ENCODE assay signal across 8 cellular contexts in the genomic region with DNA sequence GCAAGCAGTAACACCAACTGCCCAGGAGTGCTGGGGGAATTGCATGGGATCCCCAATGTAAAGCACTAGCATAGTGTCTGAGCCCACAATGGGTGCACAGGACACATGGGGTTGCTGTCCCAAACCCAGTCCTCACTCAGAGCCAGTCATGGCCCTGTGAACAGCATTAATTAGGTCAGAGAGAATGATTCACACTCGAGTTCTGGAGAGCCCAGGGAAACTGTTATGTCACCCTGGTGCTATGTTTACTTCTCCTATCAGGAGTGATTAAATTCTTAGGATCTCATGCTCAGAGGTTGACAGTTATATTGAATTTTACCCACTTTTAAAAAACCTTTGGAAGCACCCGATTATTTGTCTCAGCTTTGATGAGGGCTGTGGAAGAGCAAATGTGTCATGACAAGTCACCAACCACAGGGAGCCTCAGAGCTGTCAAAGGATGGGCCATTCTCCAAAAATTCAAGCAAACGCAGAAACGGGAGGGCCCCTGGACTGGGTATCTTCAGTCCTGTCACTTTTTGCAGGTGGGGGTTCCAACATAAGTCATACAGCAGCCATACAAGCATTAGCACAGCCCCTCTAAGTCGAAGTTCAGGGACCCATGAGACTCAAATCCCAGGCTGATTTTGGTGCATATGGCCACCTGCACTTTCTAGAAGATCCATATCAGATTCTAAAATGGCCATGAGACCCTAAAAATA. TPM values are rescaled to one million over a fixed set of nuclear protein-coding genes. Genes with fewer than 3 reads are reported as not detected.
DNase-seq lines count a peak whose midpoint lies in the region; ATAC-seq, FAIRE-seq and TF ChIP-seq lines count a peak whose summit lies in the region.

No MANE protein-coding gene starts in this region.

- peaks cover 23% of the 10 kb centered on the region for H3K79me2 ChIP-seq in hepatocyte

- intact Hi-C loops in activated T-helper 2 cell treated with anti-CD3 and anti-CD28 coated beads, Interferon-gamma antibody, Interleukin-2, Interleukin-4, amounts not matched to agents 10 μg/mL and 5 μg/mL and 100 μg/mL, durations not matched to agents 14 hours and 24 hours and 36 hours (cut with micrococcal nuclease), result loop anchor here (2.0 kb wide), 1 partner anchor 16 kb away; no protein-coding TSS in a partner anchor

- DNase-seq in activated T-cell treated with anti-CD3 and anti-CD28 coated beads, Interleukin-2, amount 50 U/mL, for 4 hours, result no peak
- no peak for DNase-seq in activated T-cell treated with anti-CD3 and anti-CD28 coated beads, Interleukin-2, amount 50 U/mL, for 1 hour
- DNase-seq in activated T-helper 2 cell treated with anti-CD3 and anti-CD28 coated beads, Interferon-gamma antibody, Interleukin-2, Interleukin-4, amounts not matched to agents 10 μg/mL and 5 μg/mL and 100 μg/mL, durations not matched to agents 14 hours and 24 hours and 36 hours (ENCODE audit: low spot score), result peak; percentile 3
- peak; percentile 62 for DNase-seq in hepatocyte (ENCODE audit: low spot score)
- DNase-seq in small intestine, result peak; percentile 73
- DNase-seq in NCI-H2227 (lab: John Stamatoyannopoulos, UW; ENCODE audit: unreplicated experiment), result no peak
- no peak for DNase-seq in NCI-H146 (lab: John Stamatoyannopoulos, UW)

- H3K4me3 ChIP-seq in hepatocyte, result peak overlapping the region; percentile 69
- peak overlapping the region in 1 of 2 donors; percentile 71 for H3K4me3 ChIP-seq in small intestine (ENCODE audit: low read depth in 1 of 2, low read length in 2 of 2)

- H3K9me3 Mint-ChIP-seq in activated T-cell treated with anti-CD3 and anti-CD28 coated beads, Interleukin-2, amount 50 U/mL, for 4 hours, result peaks cover 3% of the 10 kb centered on the region
- no peaks in the 10 kb centered on the region for H3K9me3 Mint-ChIP-seq in activated T-helper 2 cell treated with anti-CD3 and anti-CD28 coated beads, Interferon-gamma antibody, Interleukin-2, Interleukin-4, amounts not matched to agents 10 μg/mL and 5 μg/mL and 100 μg/mL, durations not matched to agents 14 hours and 24 hours and 36 hours

- H3K27ac Mint-ChIP-seq in activated T-helper 2 cell treated with anti-CD3 and anti-CD28 coated beads, Interferon-gamma antibody, Interleukin-2, Interleukin-4, amounts not matched to agents 10 μg/mL and 5 μg/mL and 100 μg/mL, durations not matched to agents 14 hours and 24 hours and 36 hours, result peak overlapping the region; percentile 63

- 27% methylated on average over 5 of the region's 5 CpGs for WGBS in hepatocyte (ENCODE audit: low lambda C conversion rate, missing lambda C conversion rate)
- 11 to 36% (median 26%) methylated on average over 5 of the region's 5 CpGs for WGBS in small intestine, 3 donors

- no peak for ATAC-seq in activated T-cell treated with anti-CD3 and anti-CD28 coated beads, Interleukin-2, amount 50 U/mL, for 4 hours
- no peak for ATAC-seq in GM21367 (IDR thresholded peaks at IDR 0.05; ENCODE audit: unreplicated experiment)

- H3K9me2 ChIP-seq in hepatocyte (replicated peaks; ENCODE audit: insufficient read depth), result no peaks in the 10 kb centered on the region

- TF ChIP-seq CTCF in hepatocyte (IDR thresholded peaks at IDR 0.05; ENCODE audit: poor library complexity), result no peak

- H3K4me1 Mint-ChIP-seq in activated T-cell treated with anti-CD3 and anti-CD28 coated beads, Interleukin-2, amount 50 U/mL, for 4 hours (ENCODE audit: low read depth), result peaks cover 24% of the 10 kb centered on the region
- H3K4me1 Mint-ChIP-seq in activated T-helper 2 cell treated with anti-CD3 and anti-CD28 coated beads, Interferon-gamma antibody, Interleukin-2, Interleukin-4, amounts not matched to agents 10 μg/mL and 5 μg/mL and 100 μg/mL, durations not matched to agents 14 hours and 24 hours and 36 hours (ENCODE audit: low read depth), result peaks cover 10% of the 10 kb centered on the region

- H3K4me3 Mint-ChIP-seq in activated T-cell treated with anti-CD3 and anti-CD28 coated beads, Interleukin-2, amount 50 U/mL, for 4 hours, result peak overlapping the region; percentile 83
- H3K4me3 Mint-ChIP-seq in activated T-helper 2 cell treated with anti-CD3 and anti-CD28 coated beads, Interferon-gamma antibody, Interleukin-2, Interleukin-4, amounts not matched to agents 10 μg/mL and 5 μg/mL and 100 μg/mL, durations not matched to agents 14 hours and 24 hours and 36 hours (ENCODE audit: low read depth), result peak overlapping the region; percentile 85

- no peaks in the 10 kb centered on the region for H3K9me3 ChIP-seq in hepatocyte (ENCODE audit: low read depth)
- H3K9me3 ChIP-seq in small intestine (ENCODE audit: control insufficient read depth, low read depth), result no peaks in the 10 kb centered on the region

- no peak for FAIRE-seq in small intestine (lab: Jason Lieb, UNC)

- H2AFZ ChIP-seq in hepatocyte, result no peak overlapping the region

- H3K27ac ChIP-seq in hepatocyte (peak overlapping the region; percentile 97), small intestine (ENCODE audit: low read depth in 1 of 2, low read length in 1 of 2) (peak overlapping the region; percentile 28 to 93)

- H4K20me1 ChIP-seq in hepatocyte (ENCODE audit: insufficient read depth, poor library complexity, severe bottlenecking), result no peaks in the 10 kb centered on the region

- H3K4me1 ChIP-seq in hepatocyte (ENCODE audit: insufficient read depth), result peaks cover 32% of the 10 kb centered on the region
- peaks cover 2 to 9% of the 10 kb centered on the region in 2 donors for H3K4me1 ChIP-seq in small intestine (ENCODE audit: control insufficient read depth in 2 of 2, insufficient read depth in 1 of 2, low read depth in 1 of 2, low read length in 1 of 2)

- H3K27me3 Mint-ChIP-seq in activated T-cell treated with anti-CD3 and anti-CD28 coated beads, Interleukin-2, amount 50 U/mL, for 4 hours (ENCODE audit: low read depth), result no peaks in the 10 kb centered on the region
- no peaks in the 10 kb centered on the region for H3K27me3 Mint-ChIP-seq in activated T-helper 2 cell treated with anti-CD3 and anti-CD28 coated beads, Interferon-gamma antibody, Interleukin-2, Interleukin-4, amounts not matched to agents 10 μg/mL and 5 μg/mL and 100 μg/mL, durations not matched to agents 14 hours and 24 hours and 36 hours (ENCODE audit: low read depth)

- H3K27me3 ChIP-seq in hepatocyte, result no peaks in the 10 kb centered on the region
- H3K27me3 ChIP-seq in small intestine (ENCODE audit: control insufficient read depth in 2 of 2, insufficient read depth in 2 of 2, low read length in 2 of 2), result no peaks in the 10 kb centered on the region

- H3K4me2 ChIP-seq in hepatocyte, result peak overlapping the region; percentile 80

- H3K36me3 Mint-ChIP-seq in activated T-cell treated with anti-CD3 and anti-CD28 coated beads, Interleukin-2, amount 50 U/mL, for 4 hours (ENCODE audit: insufficient read depth), result peaks cover 11% of the 10 kb centered on the region
- H3K36me3 Mint-ChIP-seq in activated T-helper 2 cell treated with anti-CD3 and anti-CD28 coated beads, Interferon-gamma antibody, Interleukin-2, Interleukin-4, amounts not matched to agents 10 μg/mL and 5 μg/mL and 100 μg/mL, durations not matched to agents 14 hours and 24 hours and 36 hours (ENCODE audit: low read depth), result peaks cover 10% of the 10 kb centered on the region

- no peaks in the 10 kb centered on the region for H3K36me3 ChIP-seq in hepatocyte (replicated peaks; ENCODE audit: insufficient read depth, low read depth)
- peaks cover 0 to 2% of the 10 kb centered on the region in 2 donors for H3K36me3 ChIP-seq in small intestine (ENCODE audit: control insufficient read depth in 2 of 2, insufficient read depth in 2 of 2, low read length in 2 of 2)

RNA-seq across cellular contexts. Expression of a gene that starts 1.3 kb away (rescaled TPM):
- total RNA-seq in activated T-cell treated with anti-CD3 and anti-CD28 coated beads, Interleukin-2, amount 50 U/mL, for 4 hours, result under 1 TPM; 0.28 to 0.61 (median 0.33) TPM
- total RNA-seq in activated T-helper 2 cell treated with anti-CD3 and anti-CD28 coated beads, Interferon-gamma antibody, Interleukin-2, Interleukin-4, amounts not matched to agents 10 μg/mL and 5 μg/mL and 100 μg/mL, durations not matched to agents 14 hours and 24 hours and 36 hours, result 0.66 and 1.7 TPM in 2 replicates
- 19.2 and 23.5 TPM in 2 replicates for total RNA-seq in hepatocyte
- polyA plus RNA-seq in hepatocyte, result 20.1 and 26.8 TPM in 2 replicates
- polyA plus RNA-seq in small intestine, result 100 to 1,000 TPM in 1 of 3 donors, 10 to 100 TPM in 2; 16.9 to 136 (median 86.7) TPM

RNA-seq across cellular contexts. Expression of a gene that starts 20.3 kb away (rescaled TPM):
- total RNA-seq in activated T-cell treated with anti-CD3 and anti-CD28 coated beads, Interleukin-2, amount 50 U/mL, for 4 hours, result under 1 TPM; 0.20 to 0.24 (median 0.22) TPM
- total RNA-seq in activated T-helper 2 cell treated with anti-CD3 and anti-CD28 coated beads, Interferon-gamma antibody, Interleukin-2, Interleukin-4, amounts not matched to agents 10 μg/mL and 5 μg/mL and 100 μg/mL, durations not matched to agents 14 hours and 24 hours and 36 hours, result 0.64 and 1.5 TPM in 2 replicates
- total RNA-seq in hepatocyte, result 24.0 and 30.6 TPM in 2 replicates
- polyA plus RNA-seq in hepatocyte, result 45.6 and 54.7 TPM in 2 replicates
- 10 to 100 TPM in 1 of 3 donors, 1 to 10 TPM in 2; 4.0 to 39.4 (median 6.8) TPM for polyA plus RNA-seq in small intestine

RNA-seq across cellular contexts. Expression of a gene that starts 42.4 kb away (rescaled TPM):
- total RNA-seq in activated T-cell treated with anti-CD3 and anti-CD28 coated beads, Interleukin-2, amount 50 U/mL, for 4 hours, result 10 to 100 TPM; 16.4 to 22.9 (median 22.7) TPM
- 24.6 and 25.6 TPM in 2 replicates for total RNA-seq in activated T-helper 2 cell treated with anti-CD3 and anti-CD28 coated beads, Interferon-gamma antibody, Interleukin-2, Interleukin-4, amounts not matched to agents 10 μg/mL and 5 μg/mL and 100 μg/mL, durations not matched to agents 14 hours and 24 hours and 36 hours
- total RNA-seq in hepatocyte, result 32.2 and 41.7 TPM in 2 replicates
- polyA plus RNA-seq in hepatocyte, result 20.5 and 25.9 TPM in 2 replicates
- 10 to 100 TPM in 2 of 3 donors, 1 to 10 TPM in 1; 8.1 to 14.5 (median 12.2) TPM for polyA plus RNA-seq in small intestine

RNA-seq across cellular contexts. Expression of a gene that starts 47.2 kb away (rescaled TPM):
- not detected for total RNA-seq in activated T-cell treated with anti-CD3 and anti-CD28 coated beads, Interleukin-2, amount 50 U/mL, for 4 hours
- total RNA-seq in activated T-helper 2 cell treated with anti-CD3 and anti-CD28 coated beads, Interferon-gamma antibody, Interleukin-2, Interleukin-4, amounts not matched to agents 10 μg/mL and 5 μg/mL and 100 μg/mL, durations not matched to agents 14 hours and 24 hours and 36 hours, result not detected in 2 replicates
- 0.13 TPM in 1 of 2 replicates, not detected in the other for total RNA-seq in hepatocyte
- polyA plus RNA-seq in hepatocyte (0.69 TPM in 1 of 2 replicates, not detected in the other), small intestine (under 1 TPM in 1 of 3 donors, not detected in 2; 0.28 TPM)

Comparison
In these comparisons a context has a peak if more than half of its experiments do, and no peak if none do; other contexts are left out.
1. DNase-seq: peak in activated T-helper 2 cell treated with anti-CD3 and anti-CD28 coated beads, Interferon-gamma antibody, Interleukin-2, Interleukin-4, amounts not matched to agents 10 μg/mL and 5 μg/mL and 100 μg/mL, durations not matched to agents 14 hours and 24 hours and 36 hours (single experiment), hepatocyte (single experiment) and small intestine (single experiment); none in activated T-cell treated with anti-CD3 and anti-CD28 coated beads, Interleukin-2, amount 50 U/mL, for 4 hours (single experiment), activated T-cell treated with anti-CD3 and anti-CD28 coated beads, Interleukin-2, amount 50 U/mL, for 1 hour (single experiment), NCI-H2227 (single experiment) and NCI-H146 (single experiment).
2. RNA of a gene that starts 20.3 kb away (total RNA-seq): 24.0 to 30.6 TPM in hepatocyte; 0.64 to 1.5 TPM in activated T-helper 2 cell treated with anti-CD3 and anti-CD28 coated beads, Interferon-gamma antibody, Interleukin-2, Interleukin-4, amounts not matched to agents 10 μg/mL and 5 μg/mL and 100 μg/mL, durations not matched to agents 14 hours and 24 hours and 36 hours and 0.20 to 0.24 TPM in activated T-cell treated with anti-CD3 and anti-CD28 coated beads, Interleukin-2, amount 50 U/mL, for 4 hours; every median in the first group is over 10 times any median in the second.